In the genomic region with DNA sequence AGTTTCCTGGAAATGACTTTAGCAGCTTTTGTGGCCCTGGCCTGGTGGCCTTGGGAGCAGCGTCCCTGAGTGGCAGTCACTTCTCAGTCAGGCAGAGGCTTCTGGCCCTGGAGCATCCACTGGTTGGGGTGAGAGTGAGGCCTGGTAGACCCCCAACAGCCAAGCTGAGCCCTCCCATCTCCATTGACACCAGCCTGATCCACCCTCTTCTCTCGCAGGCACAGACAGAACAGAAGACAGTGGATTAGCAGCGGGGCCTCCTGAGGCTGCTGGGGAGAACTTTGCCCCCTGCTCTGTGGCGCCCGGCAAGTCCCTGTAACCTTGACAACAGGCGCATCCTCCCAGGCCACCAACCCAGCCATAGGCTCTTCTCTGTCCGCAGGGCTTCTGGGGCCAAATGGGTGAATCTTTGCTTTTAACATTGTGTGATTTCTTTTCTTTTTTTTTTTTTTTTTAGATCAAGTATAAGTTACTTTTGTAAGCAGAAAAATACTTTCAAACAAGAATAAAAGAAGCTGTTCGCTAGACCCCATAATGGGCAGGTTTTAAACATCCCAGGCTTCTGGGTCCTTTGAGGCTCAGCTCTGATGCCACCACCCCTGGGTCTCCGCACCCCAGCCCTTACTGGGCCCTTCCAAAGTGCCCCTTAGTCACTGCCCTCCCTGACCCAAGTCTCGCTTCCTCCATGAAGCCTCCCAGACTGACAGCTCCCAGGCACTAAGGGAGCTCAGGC, we compare ENCODE assay signal across 17 cellular contexts. TPM values are rescaled to one million over a fixed set of nuclear protein-coding genes. Genes with fewer than 3 reads are reported as not detected.
A peak's percentile ranks its signal among the peaks of the same experiment; 100 is the strongest.
DNase-seq lines count a peak whose midpoint lies in the region; ATAC-seq and TF ChIP-seq lines count a peak whose summit lies in the region.
"Had no signal": no experiment of that assay in that cellular context is flagged by ENCODE, and none has a peak within 500 bp of the region (broad histone marks: within the 10 kb centered on the region; RNA-seq: fewer than 3 reads in every experiment).

No MANE protein-coding gene starts in this region.

- H3K27ac ChIP-seq in spleen = peak overlapping the region in 5 of 8 donors; percentile 3 to 66 (median 52)
- H3K27ac ChIP-seq: C4-2B had no signal

- H3K4me3 Mint-ChIP-seq in WTC11 (no peak overlapping the region), HFFc6 (no peak overlapping the region)
- no peak overlapping the region for H3K4me3 Mint-ChIP-seq in effector memory CD8-positive, alpha-beta T cell

- CTCF ChIA-PET in WTC11 (lab: Charles Lee) = interaction anchor here (1.0 to 2.3 kb wide), 3 partner anchors 16 to 28 kb away, joined by 3 to 9 read pairs (median 5); partner anchors contain the start of gene FLYWCH2

- no peaks in the 10 kb centered on the region for H3K9me3 ChIP-seq in spleen
- H3K9me3 ChIP-seq: HAP-1 had no signal

- H3K4me1 Mint-ChIP-seq in WTC11 (peaks cover 3% of the 10 kb centered on the region), HFFc6 (ENCODE audit: low read depth) (peaks cover 5% of the 10 kb centered on the region)
- H3K4me1 Mint-ChIP-seq in effector memory CD8-positive, alpha-beta T cell (ENCODE audit: low read depth in 2 of 2) = peaks cover 3% of the 10 kb centered on the region in 2 donors

- H3K27me3 Mint-ChIP-seq in WTC11 (ENCODE audit: low read depth) (no peaks in the 10 kb centered on the region), HFFc6 (ENCODE audit: insufficient read depth) (peaks cover 2% of the 10 kb centered on the region; the same call in 1 of the 2 replicates)
- no peaks in the 10 kb centered on the region for H3K27me3 Mint-ChIP-seq in effector memory CD8-positive, alpha-beta T cell

- DNase-seq in HuH-7.5 (ENCODE audit: low spot score) (peak; percentile 80), WTC11 (ENCODE audit: low spot score) (no peak), left kidney (ENCODE audit: low read depth, low spot score) (peak; percentile 53), spleen (no peak), HFFc6 (no peak), Right ventricle myocardium superior (no peak)
- no peak for DNase-seq in effector memory CD8-positive, alpha-beta T cell
- DNase-seq: KBM-7, NCI-H1417 treated with DMSO at 0.1 percent for 48 hours, NCI-H2029 treated with DMSO at 0.1 percent for 48 hours, NCI-H226, NCI-H526 treated with DMSO at 0.1 percent for 48 hours had no signal

- POLR2A ChIA-PET in WTC11 (lab: Charles Lee) = no interaction called here

- TF ChIP-seq CTCF in WTC11 (IDR thresholded peaks at IDR 0.05) = no peak
- TF ChIP-seq CTCF in spleen (IDR thresholded peaks at IDR 0.05 in 8 of 11, conservative IDR thresholded peaks at IDR 0.05 in 3 of 11) = no peak
- no peak for TF ChIP-seq CTCF in HFFc6 (IDR thresholded peaks at IDR 0.05)

- no peak overlapping the region for H3K4me3 ChIP-seq in spleen
- H3K4me3 ChIP-seq: HAP-1 had no signal

- H3K9me3 Mint-ChIP-seq in WTC11 = no peaks in the 10 kb centered on the region
- no peaks in the 10 kb centered on the region for H3K9me3 Mint-ChIP-seq in effector memory CD8-positive, alpha-beta T cell
- H3K9me3 Mint-ChIP-seq in HFFc6 = no peaks in the 10 kb centered on the region

- TF ChIP-seq POLR2A in spleen (IDR thresholded peaks at IDR 0.05) = no peak

- peaks cover 0 to 63% (median 13%) of the 10 kb centered on the region in 6 donors for H3K36me3 ChIP-seq in spleen

- no peaks in the 10 kb centered on the region for H3K27me3 ChIP-seq in spleen (replicated peaks in 1 of 7)

- no peaks in the 10 kb centered on the region for H3K36me3 Mint-ChIP-seq in WTC11
- peaks cover 3% of the 10 kb centered on the region for H3K36me3 Mint-ChIP-seq in effector memory CD8-positive, alpha-beta T cell (ENCODE audit: insufficient read depth)
- H3K36me3 Mint-ChIP-seq in HFFc6 (ENCODE audit: low read depth) = no peaks in the 10 kb centered on the region

- H3K4me1 ChIP-seq in spleen = peaks cover 10 to 37% (median 29%) of the 10 kb centered on the region in 6 donors

- intact Hi-C loops in spleen (cut with DNase I; ENCODE audit: low total_unique reads) = no loop called here
- intact Hi-C loops in Right ventricle myocardium superior (cut with DNase I) = no loop called here

- H3K27ac Mint-ChIP-seq in WTC11 (no peak overlapping the region), HFFc6 (no peak overlapping the region)
- H3K27ac Mint-ChIP-seq in effector memory CD8-positive, alpha-beta T cell = no peak overlapping the region

- WGBS in spleen, 5 donors = 78 to 92% (median 84%) methylated on average over 9 to 10 of the region's 10 CpGs

- ATAC-seq in WTC11 (peak; percentile 18; the same call in 1 of the 2 replicates), Right ventricle myocardium superior (ENCODE audit: poor library complexity) (no peak)
- ATAC-seq in effector memory CD8-positive, alpha-beta T cell (replicated peaks) = no peak

TF ChIP-seq in WTC11, 78 proteins besides CTCF, POLR2A, EP300 and RAD21:
- TF ChIP-seq FOXP1 (CRISPR knock-in tag; IDR thresholded peaks at IDR 0.05; ENCODE audit: borderline replicate concordance) = no peak

RNA-seq across cellular contexts. Expression of gene FLYWCH1, which starts 12.7 kb away (rescaled TPM):
- total RNA-seq in WTC11 (2021) (27.2 to 34.2 TPM (median 32.6 TPM) in 3 replicates), spleen (10 to 100 TPM; 34.8 to 79.3 (median 57.0) TPM), Right ventricle myocardium superior (36.8 TPM)
- 10 to 100 TPM; 14.0 to 47.0 (median 43.9) TPM for polyA plus RNA-seq in spleen
- total RNA-seq in HFFc6 (2021; fragmentation: NEBNext Ultra II Directional; extraction: Animal tissue kit (Norgen Biotek cat#: 25700)) = 10 to 100 TPM; 30.3 to 34.9 (median 33.7) TPM

RNA-seq across cellular contexts. Expression of gene FLYWCH2, which starts 16.0 kb away (rescaled TPM):
- total RNA-seq in WTC11 (2021) (19.7 to 25.0 TPM (median 20.7 TPM) in 3 replicates), spleen (10 to 100 TPM; 27.5 to 98.6 (median 48.4) TPM), Right ventricle myocardium superior (27.9 TPM)
- polyA plus RNA-seq in spleen = 10 to 100 TPM; 31.6 to 62.6 (median 49.5) TPM
- total RNA-seq in HFFc6 (2021; fragmentation: NEBNext Ultra II Directional; extraction: Animal tissue kit (Norgen Biotek cat#: 25700)) = 10 to 100 TPM; 24.5 to 29.3 (median 26.1) TPM

RNA-seq across cellular contexts. Expression of gene PRSS22, which starts 41.0 kb away (rescaled TPM):
- total RNA-seq in WTC11 (2021) (2.3 to 3.9 TPM (median 3.0 TPM) in 3 replicates), spleen (under 1 TPM in 1 of 7 donors, not detected in 6; 0.60 TPM), Right ventricle myocardium superior (not detected)
- under 1 TPM in 2 of 3 donors, not detected in 1; 0.19 to 0.33 TPM for polyA plus RNA-seq in spleen
- not detected for total RNA-seq in HFFc6 (2021; fragmentation: NEBNext Ultra II Directional; extraction: Animal tissue kit (Norgen Biotek cat#: 25700))
- total RNA-seq: A673, HT1080, OCI-LY7 had no signal

Comparison
In these comparisons a context has a peak if more than half of its experiments do, and no peak if none do; other contexts are left out.
1. DNase-seq: peak in HuH-7.5 (single experiment) and left kidney (single experiment); none in WTC11 (single experiment), spleen (single experiment), effector memory CD8-positive, alpha-beta T cell (0 of 3), HFFc6 (single experiment) and Right ventricle myocardium superior (single experiment).